8 cellular contexts compared by ENCODE assay signal in the genomic region with DNA sequence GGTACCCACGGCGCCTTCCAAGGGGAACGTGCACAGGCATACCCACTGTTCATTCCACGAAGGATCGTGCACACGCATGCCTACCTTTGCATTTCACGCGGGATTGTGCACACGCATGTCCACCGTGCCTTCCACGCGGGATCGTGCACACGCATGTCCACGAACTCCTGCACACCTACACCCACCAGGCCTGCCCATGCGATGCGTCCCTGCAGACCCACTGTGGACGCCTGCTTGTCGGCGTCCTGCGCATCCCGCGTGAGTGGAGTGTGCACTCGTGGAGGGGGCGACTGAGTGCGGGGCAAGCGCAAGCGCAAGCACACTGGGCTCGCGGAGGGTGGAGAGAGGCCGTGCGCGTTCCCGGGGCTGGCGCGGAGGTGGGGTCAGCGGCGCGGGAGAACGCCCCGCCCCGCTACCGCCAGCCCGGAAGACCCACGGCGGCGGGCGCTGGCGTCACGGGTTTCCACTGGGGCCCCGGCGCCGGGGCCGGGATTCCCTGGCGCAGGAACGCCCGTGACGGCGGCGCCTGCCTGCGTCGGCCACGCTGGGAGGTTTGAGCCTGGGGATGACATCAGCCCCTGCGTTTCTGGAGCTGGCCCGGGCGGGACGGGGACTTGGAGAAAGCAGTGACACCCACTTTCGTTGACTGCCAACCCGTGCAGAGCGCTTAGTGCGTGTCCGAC. TPM values are rescaled to one million over a fixed set of nuclear protein-coding genes. Genes with fewer than 3 reads are reported as not detected.
DNase-seq lines count a peak whose midpoint lies in the region; ATAC-seq and TF ChIP-seq lines count a peak whose summit lies in the region.

No MANE protein-coding gene starts in this region.

- CTCF ChIA-PET in mammary epithelial cell (lab: Charles Lee; ENCODE audit: low non-redundant PET): no interaction called here

- DNase-seq in COLO668 (lab: John Stamatoyannopoulos, UW; ENCODE audit: unreplicated experiment) (peak; percentile 64), T1000 (lab: John Stamatoyannopoulos, UW) (peak; percentile 42), mammary epithelial cell (peak; percentile 43), gastrocnemius medialis (peak; percentile 46 to 71), NCI-H2196 treated with DMSO at 0.1 percent for 48 hours (lab: John Stamatoyannopoulos, UW; ENCODE audit: unreplicated experiment) (no peak), NCI-H446 (lab: John Stamatoyannopoulos, UW) (no peak)

- H3K27ac ChIP-seq in mammary epithelial cell (ENCODE audit: insufficient read depth, low read depth, low read length): peak overlapping the region; percentile 22
- no peak overlapping the region for H3K27ac ChIP-seq in iPS-20b (ENCODE audit: low read length)
- H3K27ac ChIP-seq in gastrocnemius medialis: peak overlapping the region; percentile 89 to 95 (median 91)

- H3K9me3 ChIP-seq in mammary epithelial cell (replicated peaks; ENCODE audit: insufficient read depth, low read length) (no peaks in the 10 kb centered on the region), iPS-20b (ENCODE audit: insufficient read depth, low read depth, low read length) (no peaks in the 10 kb centered on the region), gastrocnemius medialis (no peaks in the 10 kb centered on the region)

- BruUV-seq in mammary epithelial cell (replicated peaks; lab: Mats Ljungman, UMichigan): no TSS peak

- dilution Hi-C loops in mammary epithelial cell (cut with HindIII; ENCODE audit: low sequenced_read_pairs): no loop called here

- ATAC-seq in HG03066 (IDR thresholded peaks at IDR 0.05; ENCODE audit: low read depth, unreplicated experiment): peak; percentile 54
- ATAC-seq in gastrocnemius medialis: peak; percentile 50 to 57

- in situ Hi-C loops in mammary epithelial cell (cut with MboI; ENCODE audit: low sequenced_read_pairs in 2 of 2) (no loop called here), gastrocnemius medialis (cut with MboI; ENCODE audit: low sequenced_read_pairs in 4 of 4) (no loop called here)

- peak in 1 of 2 donors; percentile 15 for TF ChIP-seq POLR2A in gastrocnemius medialis (IDR thresholded peaks at IDR 0.05)

- peak overlapping the region; percentile 38 to 65 (median 51) for H3K4me3 ChIP-seq in mammary epithelial cell (replicated peaks in 1 of 3; ENCODE audit: insufficient read depth in 1 of 3, low read depth in 2 of 3, low read length in 3 of 3)
- H3K4me3 ChIP-seq in iPS-20b (ENCODE audit: low read length): peak overlapping the region; percentile 65
- peak overlapping the region; percentile 57 to 80 (median 60) for H3K4me3 ChIP-seq in gastrocnemius medialis

- no peaks in the 10 kb centered on the region for H3K79me2 ChIP-seq in mammary epithelial cell (ENCODE audit: insufficient read depth, low read length)

- H2AFZ ChIP-seq in mammary epithelial cell (ENCODE audit: low read depth, low read length): peak overlapping the region; percentile 82

- H3K27me3 ChIP-seq in mammary epithelial cell (ENCODE audit: insufficient read depth, low read length) (no peaks in the 10 kb centered on the region), iPS-20b (ENCODE audit: insufficient read depth, low read length) (peaks cover 52% of the 10 kb centered on the region), gastrocnemius medialis (no peaks in the 10 kb centered on the region)

- WGBS in mammary epithelial cell (ENCODE audit: low coverage, missing lambda C conversion rate): 8% methylated on average over 31 of the region's 72 CpGs

- TF ChIP-seq CTCF in mammary epithelial cell (conservative IDR thresholded peaks at IDR 0.05 in 1 of 2, IDR thresholded peaks at IDR 0.05 in 1 of 2; ENCODE audit: extremely low read depth in 1 of 2, insufficient read depth in 1 of 2, low read depth in 1 of 2, low read length in 2 of 2): no peak
- TF ChIP-seq CTCF in gastrocnemius medialis (IDR thresholded peaks at IDR 0.05 in 4 of 5, conservative IDR thresholded peaks at IDR 0.05 in 1 of 5): no peak

- H3K36me3 ChIP-seq in mammary epithelial cell (ENCODE audit: insufficient read depth, low read length): no peaks in the 10 kb centered on the region
- no peaks in the 10 kb centered on the region for H3K36me3 ChIP-seq in iPS-20b (ENCODE audit: insufficient read depth, low read depth, low read length)
- H3K36me3 ChIP-seq in gastrocnemius medialis: no peaks in the 10 kb centered on the region

- H3K4me1 ChIP-seq in mammary epithelial cell (ENCODE audit: insufficient read depth, low read length) (peaks cover 40% of the 10 kb centered on the region), iPS-20b (ENCODE audit: insufficient read depth, low read length) (no peaks in the 10 kb centered on the region), gastrocnemius medialis (peaks cover 27 to 45% of the 10 kb centered on the region in 2 donors)

- H4K20me1 ChIP-seq in mammary epithelial cell (ENCODE audit: insufficient read depth, low read length): no peaks in the 10 kb centered on the region

- intact Hi-C loops in mammary epithelial cell (cut with micrococcal nuclease) (no loop called here), gastrocnemius medialis (cut with DNase I; ENCODE audit: low total_unique reads) (loop anchor here (2.0 to 5.0 kb wide), 2 partner anchors 18 to 48 kb away; a partner anchor contains a TSS)

- no peak overlapping the region for H3K9ac ChIP-seq in mammary epithelial cell (ENCODE audit: insufficient read depth, low read length)
- H3K9ac ChIP-seq in iPS-20b (ENCODE audit: low read depth, low read length): no peak overlapping the region

- H3K4me2 ChIP-seq in mammary epithelial cell (ENCODE audit: insufficient read depth, low read depth, low read length): peak overlapping the region; percentile 100

RNA-seq across cellular contexts. Expression of a gene that starts 18.7 kb away (rescaled TPM):
- total RNA-seq in mammary epithelial cell (10 to 100 TPM; 18.0 to 83.9 TPM), gastrocnemius medialis (10 to 100 TPM; 32.2 to 48.7 (median 41.7) TPM)
- 28.3 TPM for polyA plus RNA-seq in mammary epithelial cell
- polyA minus RNA-seq in mammary epithelial cell: 38.9 TPM

RNA-seq across cellular contexts. Expression of a gene that starts 37.8 kb away (rescaled TPM):
- 100 to 1,000 TPM in 1 of 2 donors, 10 to 100 TPM in 1; 42.0 to 108 TPM for total RNA-seq in mammary epithelial cell
- polyA plus RNA-seq in mammary epithelial cell: 78.9 TPM
- 98.4 TPM for polyA minus RNA-seq in mammary epithelial cell
- total RNA-seq in gastrocnemius medialis: 10 to 100 TPM; 14.8 to 34.1 (median 23.6) TPM

Comparison
In these comparisons a context has a peak if more than half of its experiments do, and no peak if none do; other contexts are left out.
1. DNase-seq: peak in COLO668 (single experiment), T1000 (single experiment), mammary epithelial cell (single experiment) and gastrocnemius medialis (2 of 2); none in NCI-H2196 treated with DMSO at 0.1 percent for 48 hours (single experiment) and NCI-H446 (0 of 2).
2. Peak in every context shown above with its lines, with median percentiles within 50 percentile points of each other: H3K4me3 ChIP-seq.